ENCODE assay signal across 9 cellular contexts in genomic region chr10:123380491-123381085, GRCh38.
A peak's percentile ranks its signal among the peaks of the same experiment; 100 is the strongest.
DNase-seq lines count a peak whose midpoint lies in the region; ATAC-seq and TF ChIP-seq lines count a peak whose summit lies in the region.
"Had no signal": no experiment of that assay in that cellular context is flagged by ENCODE, and none has a peak within 500 bp of the region (broad histone marks: within the 10 kb centered on the region; RNA-seq: fewer than 3 reads in every experiment).

No MANE protein-coding gene starts in this region.

- H3K27ac ChIP-seq in A673 (ENCODE audit: low read depth, low read length, poor library complexity, severe bottlenecking) (no peak overlapping the region), esophagus squamous epithelium (no peak overlapping the region)
- H3K27ac ChIP-seq: stomach had no signal

- in situ Hi-C loops in GM13977 (cut with MboI; ENCODE audit: low pct_unique_long_range_greater_than_20kb, low sequenced_read_pairs, unreplicated experiment) = no loop called here

- H3K27me3 ChIP-seq in A673 (replicated peaks; ENCODE audit: insufficient read depth, low read depth, low read length, poor library complexity) (no peaks in the 10 kb centered on the region), esophagus squamous epithelium (peaks cover 0 to 39% (median 0%) of the 10 kb centered on the region in 4 donors)

- H3K27me3 Mint-ChIP-seq in stimulated activated memory B cell treated with anti-CD40 and anti-IgM and Interleukin-4, amounts not matched to agents 10 μg/mL and 1 μg/mL and 100 μg/mL, for 72 hours = no peaks in the 10 kb centered on the region

- no peaks in the 10 kb centered on the region for H3K4me1 Mint-ChIP-seq in stimulated activated memory B cell treated with anti-CD40 and anti-IgM and Interleukin-4, amounts not matched to agents 10 μg/mL and 1 μg/mL and 100 μg/mL, for 72 hours

- H3K4me3 Mint-ChIP-seq in stimulated activated memory B cell treated with anti-CD40 and anti-IgM and Interleukin-4, amounts not matched to agents 10 μg/mL and 1 μg/mL and 100 μg/mL, for 72 hours = no peak overlapping the region

- CTCF ChIA-PET in A673 (lab: Charles Lee) = interaction anchor here (0.8 to 1.0 kb wide), 2 partner anchors 235 to 247 kb away, joined by 3 read pairs; no protein-coding TSS in a partner anchor

- BruUV-seq in A673 (replicated peaks; lab: Mats Ljungman, UMichigan) = no TSS peak

- POLR2A ChIA-PET in A673 (lab: Charles Lee; ENCODE audit: low non-redundant PET) = no interaction called here

- no peak overlapping the region for H3K4me3 ChIP-seq in A673 (ENCODE audit: low read depth, low read length, poor library complexity, severe bottlenecking)
- no peak overlapping the region for H3K4me3 ChIP-seq in fibroblast of villous mesenchyme (ENCODE audit: low read depth, low read length)
- no peak overlapping the region for H3K4me3 ChIP-seq in esophagus squamous epithelium
- H3K4me3 ChIP-seq: stomach had no signal

- DNase-seq in A673 (ENCODE audit: low spot score) (peak; percentile 8), GM13977 (ENCODE audit: low spot score) (peak; percentile 39), NOMO-1 treated with dmso at 0.1 percent for 144 hours (lab: John Stamatoyannopoulos, UW; ENCODE audit: unreplicated experiment) (peak; percentile 19), fibroblast of villous mesenchyme (ENCODE audit: low read depth) (peak; percentile 1), NCI-H345 treated with DMSO at 0.1 percent for 48 hours (lab: John Stamatoyannopoulos, UW; ENCODE audit: unreplicated experiment) (no peak), esophagus squamous epithelium (lab: John Stamatoyannopoulos, UW) (no peak)
- DNase-seq in NK-92 treated with Interleukin-12 subunit alpha and Interleukin-12 subunit beta, amount 100 ng/mL, for 24 hours (lab: John Stamatoyannopoulos, UW) = no peak
- DNase-seq: stomach had no signal

- H3K9me3 Mint-ChIP-seq in stimulated activated memory B cell treated with anti-CD40 and anti-IgM and Interleukin-4, amounts not matched to agents 10 μg/mL and 1 μg/mL and 100 μg/mL, for 72 hours = peaks cover 2% of the 10 kb centered on the region

- no peak overlapping the region for H3K27ac Mint-ChIP-seq in stimulated activated memory B cell treated with anti-CD40 and anti-IgM and Interleukin-4, amounts not matched to agents 10 μg/mL and 1 μg/mL and 100 μg/mL, for 72 hours

- ATAC-seq in stimulated activated memory B cell treated with anti-CD40 and anti-IgM and Interleukin-4, amounts not matched to agents 10 μg/mL and 1 μg/mL and 100 μg/mL, for 72 hours = no peak

- WGBS in esophagus squamous epithelium, 2 donors = 61 to 65% methylated on average over 7 of the region's 7 CpGs

- peaks cover 5% of the 10 kb centered on the region for H3K36me3 Mint-ChIP-seq in stimulated activated memory B cell treated with anti-CD40 and anti-IgM and Interleukin-4, amounts not matched to agents 10 μg/mL and 1 μg/mL and 100 μg/mL, for 72 hours

- intact Hi-C loops in A673 (cut with micrococcal nuclease; ENCODE audit: unreplicated experiment) (loop anchor here (5.0 kb wide), 1 partner anchor 338 kb away; no protein-coding TSS in a partner anchor), esophagus squamous epithelium (cut with DNase I) (no loop called here)

- H3K9me3 ChIP-seq in A673 (ENCODE audit: low read depth, low read length, poor library complexity, severe bottlenecking) (no peaks in the 10 kb centered on the region), esophagus squamous epithelium (peaks cover 0 to under 1% (median 0%) of the 10 kb centered on the region in 3 donors)

- H3K36me3 ChIP-seq in A673 (ENCODE audit: insufficient read depth, low read length, poor library complexity, severe bottlenecking) = no peaks in the 10 kb centered on the region
- H3K36me3 ChIP-seq in esophagus squamous epithelium = no peaks in the 10 kb centered on the region
- H3K36me3 ChIP-seq: stomach had no signal

- peak; percentile 36; the same call in 1 of the 2 replicates for TF ChIP-seq CTCF in A673 (conservative IDR thresholded peaks at IDR 0.05; ENCODE audit: low read depth, low read length)
- TF ChIP-seq CTCF in GM13977 (IDR thresholded peaks at IDR 0.05; ENCODE audit: extremely low read depth, insufficient read depth, missing control alignments) = peak; percentile 50
- no peak for TF ChIP-seq CTCF in fibroblast of villous mesenchyme (IDR thresholded peaks at IDR 0.05; ENCODE audit: insufficient read depth, low read depth, low read length)
- peak in 1 of 6 experiments; percentile 30 for TF ChIP-seq CTCF in esophagus squamous epithelium (IDR thresholded peaks at IDR 0.05)

- H3K4me1 ChIP-seq in A673 (ENCODE audit: insufficient read depth, low read length, poor library complexity, severe bottlenecking) = no peaks in the 10 kb centered on the region
- H3K4me1 ChIP-seq in esophagus squamous epithelium = peaks cover 0 to 6% (median 0%) of the 10 kb centered on the region in 3 donors

- no peak for TF ChIP-seq POLR2A in esophagus squamous epithelium (IDR thresholded peaks at IDR 0.05)

Comparison
In these comparisons a context has a peak if more than half of its experiments do, and no peak if none do; other contexts are left out.
1. DNase-seq: peak in A673 (single experiment), GM13977 (single experiment), NOMO-1 treated with dmso at 0.1 percent for 144 hours (single experiment) and fibroblast of villous mesenchyme (single experiment); none in NCI-H345 treated with DMSO at 0.1 percent for 48 hours (single experiment), NK-92 treated with Interleukin-12 subunit alpha and Interleukin-12 subunit beta, amount 100 ng/mL, for 24 hours (single experiment) and esophagus squamous epithelium (single experiment).